Comparison of ENCODE assay signal across 8 cellular contexts in genomic region chr1:23530089-23530749, GRCh38. TPM values are rescaled to one million over a fixed set of nuclear protein-coding genes. Genes with fewer than 3 reads are reported as not detected.
DNase-seq lines count a peak whose midpoint lies in the region; ATAC-seq and TF ChIP-seq lines count a peak whose summit lies in the region.

No MANE protein-coding gene starts in this region.

- no peak for DNase-seq in Caco-2
- DNase-seq in lung (ENCODE audit: low spot score): no peak
- no peak for DNase-seq in middle frontal gyrus (ENCODE audit: extremely low spot score, low spot score)
- DNase-seq in cerebellar nuclear complex (lab: John Stamatoyannopoulos, UW): no peak
- DNase-seq in NCI-H774 (lab: John Stamatoyannopoulos, UW): no peak

- peak overlapping the region; percentile 91 for H3K4me3 Mint-ChIP-seq in Caco-2 (ENCODE audit: unreplicated experiment)
- H3K4me3 Mint-ChIP-seq in activated naive CD8-positive, alpha-beta T cell: peak overlapping the region; percentile 67

- no peaks in the 10 kb centered on the region for H3K36me3 ChIP-seq in Caco-2 (ENCODE audit: control insufficient read depth, insufficient read depth, low read length)
- no peaks in the 10 kb centered on the region for H3K36me3 ChIP-seq in lung (ENCODE audit: control insufficient read depth in 2 of 2, insufficient read depth in 2 of 2, low read length in 2 of 2)

- 4 to 8% methylated on average over 23 of the region's 23 CpGs for WGBS in lung, 2 donors

- TF ChIP-seq CTCF in Caco-2 (IDR thresholded peaks at IDR 0.05; ENCODE audit: insufficient read depth in 1 of 2, low read depth in 1 of 2, low read length in 1 of 2, severe bottlenecking in 1 of 2, unreplicated experiment in 1 of 2) (peak in 1 of 2 experiments; percentile 2), lung (IDR thresholded peaks at IDR 0.05; ENCODE audit: control extremely low read depth, extremely low read depth) (no peak)

- CTCF ChIA-PET in Caco-2 (lab: Charles Lee): interaction anchor here (0.8 to 2.2 kb wide), 2 partner anchors 17 to 33 kb away, joined by 4 to 14 read pairs; no protein-coding TSS in a partner anchor

- peaks cover 22% of the 10 kb centered on the region for H3K4me1 ChIP-seq in Caco-2
- peaks cover 0 to 15% of the 10 kb centered on the region in 2 donors for H3K4me1 ChIP-seq in lung (ENCODE audit: control insufficient read depth in 2 of 2, insufficient read depth in 2 of 2, low read length in 2 of 2)

- no peaks in the 10 kb centered on the region for H3K27me3 Mint-ChIP-seq in Caco-2 (ENCODE audit: insufficient read depth, unreplicated experiment)
- no peaks in the 10 kb centered on the region for H3K27me3 Mint-ChIP-seq in activated naive CD8-positive, alpha-beta T cell

- POLR2A ChIA-PET in Caco-2 (lab: Charles Lee): no interaction called here

- ATAC-seq in HG03432 (IDR thresholded peaks at IDR 0.05; ENCODE audit: unreplicated experiment): peak; percentile 12
- no peak for ATAC-seq in lung (ENCODE audit: insufficient read depth, low FRiP score)
- ATAC-seq in HG03159 (IDR thresholded peaks at IDR 0.05; ENCODE audit: unreplicated experiment): no peak

- H3K9me3 Mint-ChIP-seq in Caco-2 (ENCODE audit: unreplicated experiment): no peaks in the 10 kb centered on the region
- no peaks in the 10 kb centered on the region for H3K9me3 Mint-ChIP-seq in activated naive CD8-positive, alpha-beta T cell (ENCODE audit: low read depth)

- H3K36me3 Mint-ChIP-seq in Caco-2 (ENCODE audit: insufficient read depth, unreplicated experiment): no peaks in the 10 kb centered on the region
- H3K36me3 Mint-ChIP-seq in activated naive CD8-positive, alpha-beta T cell: no peaks in the 10 kb centered on the region

- peaks cover 6% of the 10 kb centered on the region for H3K4me1 Mint-ChIP-seq in Caco-2 (ENCODE audit: low read depth, unreplicated experiment)
- peaks cover 68% of the 10 kb centered on the region for H3K4me1 Mint-ChIP-seq in activated naive CD8-positive, alpha-beta T cell (ENCODE audit: low read depth)

- no peaks in the 10 kb centered on the region for H3K27me3 ChIP-seq in Caco-2 (replicated peaks; ENCODE audit: control insufficient read depth, insufficient read depth, low read length)
- H3K27me3 ChIP-seq in lung (ENCODE audit: control insufficient read depth, insufficient read depth): no peaks in the 10 kb centered on the region

- intact Hi-C loops in Caco-2 (cut with micrococcal nuclease; ENCODE audit: unreplicated experiment): loop anchor here (10.0 kb wide), 1 partner anchor 185 kb away; the partner anchor contains the start of gene HNRNPR

- H3K27ac Mint-ChIP-seq in Caco-2 (ENCODE audit: unreplicated experiment): no peak overlapping the region
- peak overlapping the region; percentile 3 for H3K27ac Mint-ChIP-seq in activated naive CD8-positive, alpha-beta T cell

- H3K4me3 ChIP-seq in Caco-2 (ENCODE audit: low read depth, low read length) (peak overlapping the region; percentile 86), lung (peak overlapping the region; percentile 17)

- no peaks in the 10 kb centered on the region for H3K9me3 ChIP-seq in Caco-2
- no peaks in the 10 kb centered on the region for H3K9me3 ChIP-seq in lung (ENCODE audit: control insufficient read depth in 2 of 2, insufficient read depth in 1 of 2, low read length in 1 of 2)

- BruUV-seq in Caco-2 (replicated peaks; lab: Mats Ljungman, UMichigan): no TSS peak

- no peak overlapping the region for H3K27ac ChIP-seq in lung (ENCODE audit: low read depth in 1 of 2, low read length in 1 of 2)

RNA-seq across cellular contexts. Expression of gene E2F2, which starts 0.8 kb away (rescaled TPM):
- 9.1 and 9.5 TPM in 2 replicates for total RNA-seq in Caco-2 (2022)
- 1 to 10 TPM; 1.7 to 4.9 TPM for total RNA-seq in lung
- 1 to 10 TPM in 1 of 2 donors, under 1 TPM in 1; 0.83 to 1.2 TPM for polyA plus RNA-seq in lung

RNA-seq across cellular contexts. Expression of gene ID3, which starts 29.1 kb away (rescaled TPM):
- 13.7 and 18.0 TPM in 2 replicates for total RNA-seq in Caco-2 (2022)
- total RNA-seq in lung: 100 to 1,000 TPM; 119 to 192 TPM
- polyA plus RNA-seq in lung: 100 to 1,000 TPM; 134 to 275 TPM

RNA-seq across cellular contexts. Expression of gene ASAP3, which starts 46.2 kb away (rescaled TPM):
- 10.8 and 12.1 TPM in 2 replicates for total RNA-seq in Caco-2 (2022)
- 10 to 100 TPM; 34.7 to 38.1 TPM for total RNA-seq in lung
- polyA plus RNA-seq in lung: 10 to 100 TPM; 16.9 to 25.3 TPM
